In the genomic region with DNA sequence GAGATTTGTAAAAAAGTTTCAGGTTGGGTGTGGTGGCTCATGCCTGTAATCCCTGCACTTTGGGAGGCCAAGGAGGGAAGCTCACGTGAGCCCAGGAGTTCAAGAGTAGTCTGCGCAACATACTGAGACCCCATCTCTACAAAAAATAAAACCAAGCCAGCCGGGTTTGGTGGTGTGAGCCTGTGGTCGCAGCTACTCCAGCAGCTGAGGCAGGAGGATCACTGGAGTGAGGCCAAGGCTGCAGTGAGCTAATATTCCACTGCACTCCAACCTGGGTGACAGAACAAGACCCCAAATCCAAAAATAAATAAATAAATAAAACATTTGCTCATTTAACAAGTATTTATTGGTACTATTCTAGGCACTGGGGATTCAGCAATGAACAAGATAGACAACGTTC, we compare ENCODE assay signal across 11 cellular contexts. TPM values are rescaled to one million over a fixed set of nuclear protein-coding genes. Genes with fewer than 3 reads are reported as not detected.
DNase-seq lines count a peak whose midpoint lies in the region; FAIRE-seq and TF ChIP-seq lines count a peak whose summit lies in the region.
"Had no signal": no experiment of that assay in that cellular context is flagged by ENCODE, and none has a peak within 500 bp of the region (broad histone marks: within the 10 kb centered on the region; RNA-seq: fewer than 3 reads in every experiment).

No MANE protein-coding gene starts in this region.

- POLR2A ChIA-PET in activated CD4-positive, alpha-beta T cell treated with anti-CD3 and anti-CD28 coated beads, Interleukin-2, amount 10 ng/mL, durations not matched to agents 7 days and 5 days (lab: Charles Lee) = interaction anchor here (2.1 kb wide), 1 partner anchor 7 kb away, joined by 9 read pairs; a partner anchor contains a TSS
- POLR2A ChIA-PET in PC-9 (lab: Charles Lee; ENCODE audit: unreplicated experiment) = no interaction called here
- POLR2A ChIA-PET in endothelial cell of umbilical vein (lab: Charles Lee) = no interaction called here

- H3F3A ChIP-seq in PC-9 (ENCODE audit: insufficient read depth, low read depth) = peaks cover 39% of the 10 kb centered on the region

- peaks cover 50% of the 10 kb centered on the region for H3K79me2 ChIP-seq in PC-9 (ENCODE audit: low read depth)
- peaks cover 52% of the 10 kb centered on the region for H3K79me2 ChIP-seq in endothelial cell of umbilical vein (ENCODE audit: control insufficient read depth, insufficient read depth, low read length)

- no peak overlapping the region for H3K27ac ChIP-seq in PC-9
- H3K27ac ChIP-seq in endothelial cell of umbilical vein (ENCODE audit: insufficient read depth, low read depth, low read length) = no peak overlapping the region
- H3K27ac ChIP-seq: WERI-Rb-1 had no signal

- TF ChIP-seq CTCF in PC-9 (conservative IDR thresholded peaks at IDR 0.05) (no peak), endothelial cell of umbilical vein (IDR thresholded peaks at IDR 0.05; ENCODE audit: extremely low read depth in 1 of 2, insufficient read depth in 1 of 2, low read depth in 1 of 2, low read length in 2 of 2) (no peak), GM10266 (IDR thresholded peaks at IDR 0.05; ENCODE audit: control insufficient read depth, insufficient read depth, low read depth, missing control alignments) (no peak)

- no TSS peak for BruUV-seq in PC-9 (replicated peaks; lab: Mats Ljungman, UMichigan)
- no TSS peak for BruUV-seq in endothelial cell of umbilical vein (replicated peaks; lab: Mats Ljungman, UMichigan)

- peak overlapping the region; percentile 98 for H3K27ac Mint-ChIP-seq in activated CD4-positive, alpha-beta T cell treated with anti-CD3 and anti-CD28 coated beads, Interleukin-2, amount 10 ng/mL, durations not matched to agents 7 days and 5 days

- intact Hi-C loops in PC-9 (cut with micrococcal nuclease; ENCODE audit: unreplicated experiment) (no loop called here), endothelial cell of umbilical vein (cut with micrococcal nuclease) (no loop called here)

- H3K4me3 Mint-ChIP-seq in activated CD4-positive, alpha-beta T cell treated with anti-CD3 and anti-CD28 coated beads, Interleukin-2, amount 10 ng/mL, durations not matched to agents 7 days and 5 days = peak overlapping the region; percentile 99

- no peak overlapping the region for H3K9ac ChIP-seq in endothelial cell of umbilical vein (replicated peaks; ENCODE audit: extremely low read depth, insufficient read depth, low read length)

- H3K4me3 ChIP-seq in PC-9 (peak overlapping the region; percentile 74; the same call in 1 of the 2 replicates), endothelial cell of umbilical vein (replicated peaks in 1 of 3; ENCODE audit: insufficient read depth in 1 of 3, low read depth in 1 of 3, low read length in 3 of 3) (no peak overlapping the region), skeletal muscle cell (ENCODE audit: low read depth, low read length) (peak overlapping the region; percentile 91)

- TF ChIP-seq POLR2A in endothelial cell of umbilical vein (IDR thresholded peaks at IDR 0.05; ENCODE audit: low read depth, low read length) = no peak

- H3K9me3 Mint-ChIP-seq in activated CD4-positive, alpha-beta T cell treated with anti-CD3 and anti-CD28 coated beads, Interleukin-2, amount 10 ng/mL, durations not matched to agents 7 days and 5 days = no peaks in the 10 kb centered on the region

- H3K27me3 Mint-ChIP-seq in activated CD4-positive, alpha-beta T cell treated with anti-CD3 and anti-CD28 coated beads, Interleukin-2, amount 10 ng/mL, durations not matched to agents 7 days and 5 days = no peaks in the 10 kb centered on the region

- H4K20me1 ChIP-seq in PC-9 (ENCODE audit: insufficient read depth) (peaks cover 5% of the 10 kb centered on the region; the same call in 1 of the 2 replicates), endothelial cell of umbilical vein (replicated peaks; ENCODE audit: control insufficient read depth, extremely low read depth, insufficient read depth, low read length) (no peaks in the 10 kb centered on the region)

- FAIRE-seq in endothelial cell of umbilical vein (lab: Jason Lieb, UNC) = no peak

- H3K4me1 ChIP-seq in PC-9 (replicated peaks; ENCODE audit: insufficient read depth) (peaks cover 26% of the 10 kb centered on the region), endothelial cell of umbilical vein (ENCODE audit: control insufficient read depth, extremely low read depth, insufficient read depth, low read length) (peaks cover 24% of the 10 kb centered on the region)

- dilution Hi-C loops in endothelial cell of umbilical vein (cut with MboI; ENCODE audit: extremely low pct_ligation_motif_present, low sequenced_read_pairs) = no loop called here

- H3K4me1 Mint-ChIP-seq in activated CD4-positive, alpha-beta T cell treated with anti-CD3 and anti-CD28 coated beads, Interleukin-2, amount 10 ng/mL, durations not matched to agents 7 days and 5 days = peaks cover 63% of the 10 kb centered on the region

- no peak overlapping the region for H2AFZ ChIP-seq in PC-9
- no peak overlapping the region for H2AFZ ChIP-seq in endothelial cell of umbilical vein (ENCODE audit: low read depth, low read length)

- CTCF ChIA-PET in activated CD4-positive, alpha-beta T cell treated with anti-CD3 and anti-CD28 coated beads, Interleukin-2, amount 10 ng/mL, durations not matched to agents 7 days and 5 days (lab: Charles Lee) = interaction anchor here (1.1 to 11.8 kb wide), 4 partner anchors 11 to 41 kb away, joined by 3 to 103 read pairs (median 4); a partner anchor contains a TSS
- CTCF ChIA-PET in PC-9 (lab: Charles Lee) (no interaction called here), endothelial cell of umbilical vein (lab: Charles Lee) (interaction anchor here (1.8 to 2.2 kb wide), 2 partner anchors 9 to 99 kb away, joined by 6 to 10 read pairs; a partner anchor contains a TSS)

- no peak for DNase-seq in activated CD4-positive, alpha-beta T cell treated with anti-CD3 and anti-CD28 coated beads, Interleukin-2, amount 10 ng/mL, durations not matched to agents 7 days and 5 days
- DNase-seq in activated CD4-positive, alpha-beta T cell treated with anti-CD3 and anti-CD28 coated beads for 4 hours = no peak
- DNase-seq in PC-9 = no peak
- DNase-seq in endothelial cell of umbilical vein (ENCODE audit: low read depth, low spot score) = no peak
- no peak for DNase-seq in skeletal muscle cell (ENCODE audit: low read depth)
- no peak for DNase-seq in NCI-H1930 (lab: John Stamatoyannopoulos, UW)
- DNase-seq in SW480 (ENCODE audit: low spot score) = no peak
- DNase-seq in GM10266 (ENCODE audit: extremely low spot score) = no peak
- DNase-seq: NCI-H774, WERI-Rb-1 had no signal

- no peaks in the 10 kb centered on the region for H3K9me1 ChIP-seq in endothelial cell of umbilical vein (replicated peaks; ENCODE audit: control insufficient read depth, extremely low read depth, insufficient read depth, low read length)

- no peaks in the 10 kb centered on the region for H3K9me2 ChIP-seq in PC-9 (ENCODE audit: insufficient read depth)

- H3K36me3 ChIP-seq in PC-9 (ENCODE audit: low read depth) = no peaks in the 10 kb centered on the region
- H3K36me3 ChIP-seq in endothelial cell of umbilical vein (ENCODE audit: control insufficient read depth in 2 of 2, extremely low read depth in 1 of 2, insufficient read depth in 2 of 2, low read length in 2 of 2) = peaks cover 3 to 5% of the 10 kb centered on the region in 2 experiments

- no peaks in the 10 kb centered on the region for H3K27me3 ChIP-seq in PC-9 (ENCODE audit: insufficient read depth, low read depth)
- H3K27me3 ChIP-seq in endothelial cell of umbilical vein (ENCODE audit: control insufficient read depth in 2 of 2, insufficient read depth in 2 of 2, low read length in 2 of 2) = no peaks in the 10 kb centered on the region
- H3K27me3 ChIP-seq: vagina had no signal

- H3K9me3 ChIP-seq in PC-9 (ENCODE audit: insufficient read depth, low read depth) = no peaks in the 10 kb centered on the region
- H3K9me3 ChIP-seq in endothelial cell of umbilical vein (replicated peaks; ENCODE audit: control insufficient read depth, insufficient read depth, low read length) = no peaks in the 10 kb centered on the region
- H3K9me3 ChIP-seq: vagina had no signal

- peaks cover 32% of the 10 kb centered on the region for H3K36me3 Mint-ChIP-seq in activated CD4-positive, alpha-beta T cell treated with anti-CD3 and anti-CD28 coated beads, Interleukin-2, amount 10 ng/mL, durations not matched to agents 7 days and 5 days (ENCODE audit: low read depth)

- peak overlapping the region; percentile 96 for H3K4me2 ChIP-seq in PC-9
- peak overlapping the region; percentile 91 for H3K4me2 ChIP-seq in endothelial cell of umbilical vein (ENCODE audit: insufficient read depth, low read length)

RNA-seq across cellular contexts. Expression of gene CHCHD1, which starts 1.5 kb away (rescaled TPM):
- 10 to 100 TPM; 22.3 to 27.4 TPM for total RNA-seq in activated CD4-positive, alpha-beta T cell treated with anti-CD3 and anti-CD28 coated beads, Interleukin-2, amount 10 ng/mL, durations not matched to agents 7 days and 5 days
- total RNA-seq in PC-9 (2021) = 44.1 and 44.5 TPM in 2 replicates
- 31.7 and 34.9 TPM in 2 replicates for total RNA-seq in endothelial cell of umbilical vein
- polyA plus RNA-seq in endothelial cell of umbilical vein = 32.1 and 39.2 TPM in 2 replicates
- polyA plus RNA-seq in endothelial cell of umbilical vein (2011; cell fraction: cytosol; rRNA removed) = 35.4 and 39.9 TPM in 2 replicates
- 14.3 and 20.2 TPM in 2 replicates for polyA plus RNA-seq in endothelial cell of umbilical vein (2011; cell fraction: nucleus; rRNA removed)
- polyA plus RNA-seq in endothelial cell of umbilical vein (2012) = 69.6 and 78.9 TPM in 2 replicates
- 7.8 and 9.8 TPM in 2 replicates for polyA minus RNA-seq in endothelial cell of umbilical vein
- polyA minus RNA-seq in endothelial cell of umbilical vein (2011; cell fraction: cytosol; rRNA and poly(A)+ RNA removed) = 17.1 TPM
- 3.6 and 4.7 TPM in 2 replicates for polyA minus RNA-seq in endothelial cell of umbilical vein (2011; cell fraction: nucleus; rRNA and poly(A)+ RNA removed)

RNA-seq across cellular contexts. Expression of gene ZSWIM8, which starts 5.1 kb away (rescaled TPM):
- 10 to 100 TPM; 79.2 to 87.3 TPM for total RNA-seq in activated CD4-positive, alpha-beta T cell treated with anti-CD3 and anti-CD28 coated beads, Interleukin-2, amount 10 ng/mL, durations not matched to agents 7 days and 5 days
- total RNA-seq in PC-9 (2021) (49.2 and 70.0 TPM in 2 replicates), endothelial cell of umbilical vein (111 and 112 TPM in 2 replicates)
- polyA plus RNA-seq in endothelial cell of umbilical vein = 230 and 372 TPM in 2 replicates
- 68.1 and 91.4 TPM in 2 replicates for polyA plus RNA-seq in endothelial cell of umbilical vein (2011; cell fraction: cytosol; rRNA removed)
- polyA plus RNA-seq in endothelial cell of umbilical vein (2011; cell fraction: nucleus; rRNA removed) = 408 and 539 TPM in 2 replicates
- 79.2 and 116 TPM in 2 replicates for polyA plus RNA-seq in endothelial cell of umbilical vein (2012)
- polyA minus RNA-seq in endothelial cell of umbilical vein = 162 and 169 TPM in 2 replicates
- 25.9 TPM for polyA minus RNA-seq in endothelial cell of umbilical vein (2011; cell fraction: cytosol; rRNA and poly(A)+ RNA removed)
- polyA minus RNA-seq in endothelial cell of umbilical vein (2011; cell fraction: nucleus; rRNA and poly(A)+ RNA removed) = 99.0 and 127 TPM in 2 replicates

RNA-seq across cellular contexts. Expression of gene NDST2, which starts 31.1 kb away (rescaled TPM):
- 10 to 100 TPM; 53.0 to 61.8 TPM for total RNA-seq in activated CD4-positive, alpha-beta T cell treated with anti-CD3 and anti-CD28 coated beads, Interleukin-2, amount 10 ng/mL, durations not matched to agents 7 days and 5 days
- total RNA-seq in PC-9 (2021) = 20.4 and 22.8 TPM in 2 replicates
- 26.3 and 30.2 TPM in 2 replicates for total RNA-seq in endothelial cell of umbilical vein
- polyA plus RNA-seq in endothelial cell of umbilical vein = 25.0 and 30.1 TPM in 2 replicates
- polyA plus RNA-seq in endothelial cell of umbilical vein (2011; cell fraction: cytosol; rRNA removed) = 15.3 and 16.0 TPM in 2 replicates
- 56.8 and 73.6 TPM in 2 replicates for polyA plus RNA-seq in endothelial cell of umbilical vein (2011; cell fraction: nucleus; rRNA removed)
- polyA plus RNA-seq in endothelial cell of umbilical vein (2012) = 23.2 and 25.0 TPM in 2 replicates
- 43.4 and 44.0 TPM in 2 replicates for polyA minus RNA-seq in endothelial cell of umbilical vein
- 2.8 TPM for polyA minus RNA-seq in endothelial cell of umbilical vein (2011; cell fraction: cytosol; rRNA and poly(A)+ RNA removed)
- 30.6 and 41.0 TPM in 2 replicates for polyA minus RNA-seq in endothelial cell of umbilical vein (2011; cell fraction: nucleus; rRNA and poly(A)+ RNA removed)

RNA-seq across cellular contexts. Expression of gene SEC24C, which starts 36.1 kb away (rescaled TPM):
- 10 to 100 TPM; 93.1 to 93.2 TPM for total RNA-seq in activated CD4-positive, alpha-beta T cell treated with anti-CD3 and anti-CD28 coated beads, Interleukin-2, amount 10 ng/mL, durations not matched to agents 7 days and 5 days
- total RNA-seq in PC-9 (2021) = 83.1 and 105 TPM in 2 replicates
- 91.2 and 95.5 TPM in 2 replicates for total RNA-seq in endothelial cell of umbilical vein
- polyA plus RNA-seq in endothelial cell of umbilical vein = 108 and 117 TPM in 2 replicates
- polyA plus RNA-seq in endothelial cell of umbilical vein (2011; cell fraction: cytosol; rRNA removed) = 72.3 and 72.5 TPM in 2 replicates
- 225 and 244 TPM in 2 replicates for polyA plus RNA-seq in endothelial cell of umbilical vein (2011; cell fraction: nucleus; rRNA removed)
- polyA plus RNA-seq in endothelial cell of umbilical vein (2012) = 81.4 and 83.5 TPM in 2 replicates
- 209 and 248 TPM in 2 replicates for polyA minus RNA-seq in endothelial cell of umbilical vein
- polyA minus RNA-seq in endothelial cell of umbilical vein (2011; cell fraction: cytosol; rRNA and poly(A)+ RNA removed) = 63.2 TPM
- polyA minus RNA-seq in endothelial cell of umbilical vein (2011; cell fraction: nucleus; rRNA and poly(A)+ RNA removed) = 71.8 and 76.6 TPM in 2 replicates

Comparison
In these comparisons a context has a peak if more than half of its experiments do, and no peak if none do; other contexts are left out.
1. H3K4me3 ChIP-seq: peak in PC-9 (single experiment) and skeletal muscle cell (single experiment); none in endothelial cell of umbilical vein (0 of 3).